ENCODE assay signal across 24 cellular contexts in the genomic region with DNA sequence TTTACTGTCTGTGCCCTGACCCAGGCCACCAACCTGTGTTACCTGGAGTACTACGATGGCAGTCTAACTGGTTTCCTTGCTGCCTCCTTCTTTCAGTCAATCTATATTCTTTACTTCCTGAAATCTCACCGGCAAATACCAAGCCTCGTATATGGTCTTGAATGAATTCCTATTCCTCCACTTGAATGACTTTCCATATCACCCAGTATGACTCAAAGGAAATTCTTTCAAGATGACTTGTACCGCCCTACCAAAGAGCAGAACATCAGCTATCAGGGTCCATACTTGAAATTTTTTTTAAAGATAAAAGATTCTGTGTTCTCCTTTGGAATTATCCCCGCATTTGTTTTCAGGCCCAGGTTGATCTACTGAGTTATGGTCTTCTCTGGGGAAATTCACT.
DNase-seq lines count a peak whose midpoint lies in the region; ATAC-seq, FAIRE-seq and TF ChIP-seq lines count a peak whose summit lies in the region.
"Had no signal": no experiment of that assay in that cellular context is flagged by ENCODE, and none has a peak within 500 bp of the region (broad histone marks: within the 10 kb centered on the region; RNA-seq: fewer than 3 reads in every experiment).

No MANE protein-coding gene starts in this region.

- DNase-seq in MCF 10A (ENCODE audit: unreplicated experiment) (peak; percentile 18), breast epithelium (ENCODE audit: low spot score in 2 of 2) (no peak), astrocyte (ENCODE audit: low read depth) (peak; percentile 82), fibroblast of villous mesenchyme (ENCODE audit: low read depth) (peak; percentile 22), urothelium cell line (ENCODE audit: low spot score) (peak; percentile 15), mesenteric fat pad (ENCODE audit: low spot score) (no peak), sigmoid colon (no peak)
- DNase-seq: activated CD4-positive, alpha-beta T cell treated with anti-CD3 and anti-CD28 coated beads, Interleukin-2, amount 10 ng/mL, durations not matched to agents 7 days and 5 days; activated CD8-positive, alpha-beta memory T cell treated with anti-CD3 and anti-CD28 coated beads, Interleukin-2, amount 50 U/mL, for 48 hours; activated effector memory CD4-positive, alpha-beta T cell treated with anti-CD3 and anti-CD28 coated beads, Interleukin-2, amount 50 U/mL, for 16 hours; anterior cingulate cortex; DMS153; NCI-H1436 treated with DMSO at 0.1 percent for 48 hours; NCI-H2227 treated with DMSO at 0.1 percent for 48 hours; psoas muscle; stimulated activated CD4-positive, alpha-beta T cell treated with anti-CD3 and anti-CD28 coated beads, Interleukin-12 subunit alpha, Interleukin-12 subunit beta, amount 100 ng/mL, for 4 hours had no signal

- H4K20me1 ChIP-seq in astrocyte (ENCODE audit: insufficient read depth, low read length), result no peaks in the 10 kb centered on the region

- H3K79me2 ChIP-seq in astrocyte (ENCODE audit: insufficient read depth, low read length), result no peaks in the 10 kb centered on the region

- CTCF ChIA-PET in MCF 10A (lab: Yijun Ruan, JAX), result no interaction called here

- H3K9me3 ChIP-seq in breast epithelium (no peaks in the 10 kb centered on the region), astrocyte (ENCODE audit: insufficient read depth, low read depth, low read length) (no peaks in the 10 kb centered on the region), sigmoid colon (no peaks in the 10 kb centered on the region)
- H3K9me3 ChIP-seq: psoas muscle had no signal

- POLR2A ChIA-PET in MCF 10A (lab: Yijun Ruan, JAX), result no interaction called here

- H3K27ac Mint-ChIP-seq in MCF 10A (ENCODE audit: low read depth, unreplicated experiment) (no peak overlapping the region), astrocyte (ENCODE audit: unreplicated experiment) (peak overlapping the region; percentile 88)
- H3K27ac Mint-ChIP-seq: activated CD4-positive, alpha-beta T cell treated with anti-CD3 and anti-CD28 coated beads, Interleukin-2, amount 10 ng/mL, durations not matched to agents 7 days and 5 days; nephron; stimulated activated effector memory CD8-positive, alpha-beta T cell treated with anti-CD3 and anti-CD28 coated beads, Interleukin-12 subunit alpha, Interleukin-12 subunit beta, amount 100 ng/mL, for 72 hours had no signal

- no peaks in the 10 kb centered on the region for H3K36me3 ChIP-seq in breast epithelium
- H3K36me3 ChIP-seq in astrocyte (ENCODE audit: insufficient read depth, low read length), result no peaks in the 10 kb centered on the region
- H3K36me3 ChIP-seq in sigmoid colon, result no peaks in the 10 kb centered on the region

- H3K4me3 Mint-ChIP-seq in MCF 10A (ENCODE audit: unreplicated experiment) (no peak overlapping the region), astrocyte (ENCODE audit: unreplicated experiment) (no peak overlapping the region)
- H3K4me3 Mint-ChIP-seq: activated CD4-positive, alpha-beta T cell treated with anti-CD3 and anti-CD28 coated beads, Interleukin-2, amount 10 ng/mL, durations not matched to agents 7 days and 5 days; nephron; stimulated activated effector memory CD8-positive, alpha-beta T cell treated with anti-CD3 and anti-CD28 coated beads, Interleukin-12 subunit alpha, Interleukin-12 subunit beta, amount 100 ng/mL, for 72 hours had no signal

- no peak for FAIRE-seq in astrocyte (lab: Jason Lieb, UNC)
- no peak for FAIRE-seq in urothelium cell line (lab: Jason Lieb, UNC)
- FAIRE-seq: TTC549 had no signal

- H3K9ac ChIP-seq in astrocyte (ENCODE audit: low read length), result no peak overlapping the region

- peak overlapping the region; percentile 67 for H3K4me2 ChIP-seq in astrocyte (ENCODE audit: low read length)

- H3K36me3 Mint-ChIP-seq in MCF 10A (ENCODE audit: insufficient read depth, unreplicated experiment) (no peaks in the 10 kb centered on the region), astrocyte (ENCODE audit: low read depth, unreplicated experiment) (no peaks in the 10 kb centered on the region)
- H3K36me3 Mint-ChIP-seq: stimulated activated effector memory CD8-positive, alpha-beta T cell treated with anti-CD3 and anti-CD28 coated beads, Interleukin-12 subunit alpha, Interleukin-12 subunit beta, amount 100 ng/mL, for 72 hours had no signal

- TF ChIP-seq EP300 in sigmoid colon (IDR thresholded peaks at IDR 0.05), result no peak

- H3K4me1 Mint-ChIP-seq in MCF 10A (ENCODE audit: insufficient read depth, unreplicated experiment) (no peaks in the 10 kb centered on the region), astrocyte (ENCODE audit: low read depth, unreplicated experiment) (peaks cover 23% of the 10 kb centered on the region)
- H3K4me1 Mint-ChIP-seq: activated CD4-positive, alpha-beta T cell treated with anti-CD3 and anti-CD28 coated beads, Interleukin-2, amount 10 ng/mL, durations not matched to agents 7 days and 5 days; stimulated activated effector memory CD8-positive, alpha-beta T cell treated with anti-CD3 and anti-CD28 coated beads, Interleukin-12 subunit alpha, Interleukin-12 subunit beta, amount 100 ng/mL, for 72 hours had no signal

- intact Hi-C loops in MCF 10A (cut with micrococcal nuclease) (no loop called here), breast epithelium (cut with DNase I; ENCODE audit: low total_unique reads) (no loop called here), sigmoid colon (cut with DNase I) (no loop called here)

- H3K4me3 ChIP-seq in breast epithelium, result no peak overlapping the region
- no peak overlapping the region for H3K4me3 ChIP-seq in astrocyte (ENCODE audit: insufficient read depth, low read depth, low read length)
- H3K4me3 ChIP-seq in fibroblast of villous mesenchyme (ENCODE audit: low read depth, low read length), result no peak overlapping the region
- no peak overlapping the region for H3K4me3 ChIP-seq in sigmoid colon
- H3K4me3 ChIP-seq: coronary artery, psoas muscle had no signal

- no peak for ATAC-seq in GM21717 (IDR thresholded peaks at IDR 0.05; ENCODE audit: unreplicated experiment)
- ATAC-seq: Panc1; psoas muscle; stimulated activated effector memory CD8-positive, alpha-beta T cell treated with anti-CD3 and anti-CD28 coated beads, Interleukin-12 subunit alpha, Interleukin-12 subunit beta, amount 100 ng/mL, for 72 hours had no signal

- 87 to 92% methylated on average over 5 of the region's 5 CpGs for WGBS in sigmoid colon, 2 donors

- no peak overlapping the region for H3K27ac ChIP-seq in breast epithelium
- H3K27ac ChIP-seq in astrocyte (ENCODE audit: low read depth, low read length), result peak overlapping the region; percentile 58
- H3K27ac ChIP-seq in sigmoid colon, result no peak overlapping the region
- H3K27ac ChIP-seq: 22Rv1, C4-2B, coronary artery, psoas muscle had no signal

- H3K4me1 ChIP-seq in breast epithelium (no peaks in the 10 kb centered on the region), astrocyte (ENCODE audit: insufficient read depth, low read length) (peaks cover 22% of the 10 kb centered on the region), sigmoid colon (no peaks in the 10 kb centered on the region)
- H3K4me1 ChIP-seq: psoas muscle had no signal

- H3K27me3 Mint-ChIP-seq in MCF 10A (ENCODE audit: insufficient read depth, unreplicated experiment), result no peaks in the 10 kb centered on the region
- H3K27me3 Mint-ChIP-seq in astrocyte (ENCODE audit: low read depth, unreplicated experiment), result no peaks in the 10 kb centered on the region
- H3K27me3 Mint-ChIP-seq: activated CD4-positive, alpha-beta T cell treated with anti-CD3 and anti-CD28 coated beads, Interleukin-2, amount 10 ng/mL, durations not matched to agents 7 days and 5 days had no signal

- H3K27me3 ChIP-seq in breast epithelium, result peaks cover 0 to 3% of the 10 kb centered on the region in 2 donors
- no peaks in the 10 kb centered on the region for H3K27me3 ChIP-seq in astrocyte (ENCODE audit: insufficient read depth, low read length)
- H3K27me3 ChIP-seq in sigmoid colon, result no peaks in the 10 kb centered on the region

- BruUV-seq in MCF 10A (replicated peaks; lab: Mats Ljungman, UMichigan), result no TSS peak

- TF ChIP-seq CTCF in MCF 10A (IDR thresholded peaks at IDR 0.05; ENCODE audit: unreplicated experiment), result no peak
- TF ChIP-seq CTCF in breast epithelium (IDR thresholded peaks at IDR 0.05), result no peak
- no peak for TF ChIP-seq CTCF in astrocyte (IDR thresholded peaks at IDR 0.05; ENCODE audit: insufficient read depth, low read depth, low read length)
- TF ChIP-seq CTCF in fibroblast of villous mesenchyme (IDR thresholded peaks at IDR 0.05; ENCODE audit: insufficient read depth, low read depth, low read length), result no peak
- TF ChIP-seq CTCF in sigmoid colon (IDR thresholded peaks at IDR 0.05), result no peak

- H3K9me3 Mint-ChIP-seq in MCF 10A (ENCODE audit: unreplicated experiment) (no peaks in the 10 kb centered on the region), astrocyte (ENCODE audit: unreplicated experiment) (no peaks in the 10 kb centered on the region)
- H3K9me3 Mint-ChIP-seq: activated CD4-positive, alpha-beta T cell treated with anti-CD3 and anti-CD28 coated beads, Interleukin-2, amount 10 ng/mL, durations not matched to agents 7 days and 5 days; nephron; stimulated activated effector memory CD8-positive, alpha-beta T cell treated with anti-CD3 and anti-CD28 coated beads, Interleukin-12 subunit alpha, Interleukin-12 subunit beta, amount 100 ng/mL, for 72 hours had no signal

- no peak overlapping the region for H2AFZ ChIP-seq in astrocyte (ENCODE audit: low read depth, low read length)

- no peak for TF ChIP-seq POLR2A in breast epithelium (IDR thresholded peaks at IDR 0.05)
- TF ChIP-seq POLR2A in sigmoid colon (IDR thresholded peaks at IDR 0.05), result no peak

Comparison
In these comparisons a context has a peak if more than half of its experiments do, and no peak if none do; other contexts are left out.
1. DNase-seq: peak in MCF 10A (single experiment), astrocyte (single experiment), fibroblast of villous mesenchyme (single experiment) and urothelium cell line (single experiment); none in breast epithelium (0 of 2), mesenteric fat pad (single experiment) and sigmoid colon (single experiment).